29 cellular contexts compared by ENCODE assay signal in genomic region chr5:160601045-160601444, GRCh38.
"Had no signal": no experiment of that assay in that cellular context is flagged by ENCODE, and none has a peak within 500 bp of the region (broad histone marks: within the 10 kb centered on the region; RNA-seq: fewer than 3 reads in every experiment).

No MANE protein-coding gene starts in this region.

- H3K4me3 Mint-ChIP-seq: stimulated activated effector memory CD8-positive, alpha-beta T cell treated with anti-CD3 and anti-CD28 coated beads, Interleukin-12 subunit alpha, Interleukin-12 subunit beta, amount 100 ng/mL, for 72 hours; stimulated activated memory B cell treated with anti-CD40 and anti-IgM and Interleukin-4, amounts not matched to agents 10 μg/mL and 1 μg/mL and 100 μg/mL, for 72 hours; stimulated activated naive B cell treated with anti-CD40 and anti-IgM and Interleukin-4, amounts not matched to agents 10 μg/mL and 1 μg/mL and 100 μg/mL, for 72 hours; stimulated activated naive CD8-positive, alpha-beta T cell treated with anti-CD3 and anti-CD28 coated beads, Interleukin-15, amount 100 ng/mL, for 72 hours; stimulated activated naive CD8-positive, alpha-beta T cell treated with anti-CD3 and anti-CD28 coated beads, Interleukin-15, Interleukin-2, amounts not matched to agents 100 ng/mL and 50 ng/mL, for 24 hours; type B pancreatic cell had no signal

- H3K4me3 ChIP-seq: stomach, suprapubic skin, testis, thoracic aorta, thyroid gland, tibial artery, tibial nerve, transverse colon, upper lobe of left lung, upper lobe of right lung, uterus, vagina had no signal

- FAIRE-seq: urothelium cell line had no signal

- H3K27ac ChIP-seq: stomach, suprapubic skin, testis, thoracic aorta, thyroid gland, tibial artery, tibial nerve, transverse colon, upper lobe of left lung, upper lobe of right lung, uterus, vagina had no signal

- H3K27ac Mint-ChIP-seq: stimulated activated effector memory CD8-positive, alpha-beta T cell treated with anti-CD3 and anti-CD28 coated beads, Interleukin-12 subunit alpha, Interleukin-12 subunit beta, amount 100 ng/mL, for 72 hours; stimulated activated memory B cell treated with anti-CD40 and anti-IgM and Interleukin-4, amounts not matched to agents 10 μg/mL and 1 μg/mL and 100 μg/mL, for 72 hours; stimulated activated naive B cell treated with anti-CD40 and anti-IgM and Interleukin-4, amounts not matched to agents 10 μg/mL and 1 μg/mL and 100 μg/mL, for 72 hours; stimulated activated naive CD8-positive, alpha-beta T cell treated with anti-CD3 and anti-CD28 coated beads, Interleukin-15, amount 100 ng/mL, for 72 hours; stimulated activated naive CD8-positive, alpha-beta T cell treated with anti-CD3 and anti-CD28 coated beads, Interleukin-15, Interleukin-2, amounts not matched to agents 100 ng/mL and 50 ng/mL, for 24 hours; type B pancreatic cell had no signal

- H3K9me3 ChIP-seq: stomach, suprapubic skin, testis, thoracic aorta, thyroid gland, tibial artery, tibial nerve, transverse colon, upper lobe of left lung, upper lobe of right lung, uterus, vagina had no signal

- H3K9me3 Mint-ChIP-seq: stimulated activated effector memory CD8-positive, alpha-beta T cell treated with anti-CD3 and anti-CD28 coated beads, Interleukin-12 subunit alpha, Interleukin-12 subunit beta, amount 100 ng/mL, for 72 hours; stimulated activated memory B cell treated with anti-CD40 and anti-IgM and Interleukin-4, amounts not matched to agents 10 μg/mL and 1 μg/mL and 100 μg/mL, for 72 hours; stimulated activated naive CD8-positive, alpha-beta T cell treated with anti-CD3 and anti-CD28 coated beads, Interleukin-15, amount 100 ng/mL, for 72 hours; stimulated activated naive CD8-positive, alpha-beta T cell treated with anti-CD3 and anti-CD28 coated beads, Interleukin-15, Interleukin-2, amounts not matched to agents 100 ng/mL and 50 ng/mL, for 24 hours; type B pancreatic cell had no signal

- ATAC-seq: stimulated activated effector memory CD8-positive, alpha-beta T cell treated with anti-CD3 and anti-CD28 coated beads, Interleukin-12 subunit alpha, Interleukin-12 subunit beta, amount 100 ng/mL, for 72 hours; stimulated activated memory B cell treated with anti-CD40 and anti-IgM and Interleukin-4, amounts not matched to agents 10 μg/mL and 1 μg/mL and 100 μg/mL, for 72 hours; stimulated activated naive B cell treated with anti-CD40 and anti-IgM and Interleukin-4, amounts not matched to agents 10 μg/mL and 1 μg/mL and 100 μg/mL, for 72 hours; stimulated activated naive CD8-positive, alpha-beta T cell treated with anti-CD3 and anti-CD28 coated beads, Interleukin-15, amount 100 ng/mL, for 72 hours; stimulated activated naive CD8-positive, alpha-beta T cell treated with anti-CD3 and anti-CD28 coated beads, Interleukin-15, Interleukin-2, amounts not matched to agents 100 U/mL and 50 U/mL, for 24 hours; upper lobe of right lung had no signal

- H3K36me3 Mint-ChIP-seq: stimulated activated effector memory CD8-positive, alpha-beta T cell treated with anti-CD3 and anti-CD28 coated beads, Interleukin-12 subunit alpha, Interleukin-12 subunit beta, amount 100 ng/mL, for 72 hours; stimulated activated memory B cell treated with anti-CD40 and anti-IgM and Interleukin-4, amounts not matched to agents 10 μg/mL and 1 μg/mL and 100 μg/mL, for 72 hours; stimulated activated naive B cell treated with anti-CD40 and anti-IgM and Interleukin-4, amounts not matched to agents 10 μg/mL and 1 μg/mL and 100 μg/mL, for 72 hours; type B pancreatic cell had no signal

- H3K4me1 Mint-ChIP-seq: stimulated activated effector memory CD8-positive, alpha-beta T cell treated with anti-CD3 and anti-CD28 coated beads, Interleukin-12 subunit alpha, Interleukin-12 subunit beta, amount 100 ng/mL, for 72 hours; stimulated activated memory B cell treated with anti-CD40 and anti-IgM and Interleukin-4, amounts not matched to agents 10 μg/mL and 1 μg/mL and 100 μg/mL, for 72 hours; stimulated activated naive B cell treated with anti-CD40 and anti-IgM and Interleukin-4, amounts not matched to agents 10 μg/mL and 1 μg/mL and 100 μg/mL, for 72 hours; stimulated activated naive CD8-positive, alpha-beta T cell treated with anti-CD3 and anti-CD28 coated beads, Interleukin-15, amount 100 ng/mL, for 72 hours had no signal

- H3K27me3 ChIP-seq: stomach, suprapubic skin, testis, thyroid gland, tibial artery, tibial nerve, transverse colon, upper lobe of left lung, upper lobe of right lung, uterus, vagina had no signal

- H3K27me3 Mint-ChIP-seq: stimulated activated memory B cell treated with anti-CD40 and anti-IgM and Interleukin-4, amounts not matched to agents 10 μg/mL and 1 μg/mL and 100 μg/mL, for 72 hours; stimulated activated naive B cell treated with anti-CD40 and anti-IgM and Interleukin-4, amounts not matched to agents 10 μg/mL and 1 μg/mL and 100 μg/mL, for 72 hours; stimulated activated naive CD8-positive, alpha-beta T cell treated with anti-CD3 and anti-CD28 coated beads, Interleukin-15, amount 100 ng/mL, for 72 hours; stimulated activated naive CD8-positive, alpha-beta T cell treated with anti-CD3 and anti-CD28 coated beads, Interleukin-15, Interleukin-2, amounts not matched to agents 100 ng/mL and 50 ng/mL, for 24 hours; type B pancreatic cell had no signal

- DNase-seq: stimulated activated CD4-positive, alpha-beta T cell treated with anti-CD3 and anti-CD28 coated beads, Interleukin-2, amount 100 ng/mL, for 48 hours; stimulated activated CD4-positive, alpha-beta T cell treated with anti-CD3 and anti-CD28 coated beads, Interleukin-4, amount 100 ng/mL, for 1 hour; stimulated activated CD4-positive, alpha-beta T cell treated with anti-CD3 and anti-CD28 coated beads, Interleukin-4, amount 100 ng/mL, for 24 hours; stimulated activated CD4-positive, alpha-beta T cell treated with anti-CD3 and anti-CD28 coated beads, Interleukin-4, amount 100 ng/mL, for 4 hours; stimulated activated CD8-positive, alpha-beta memory T cell treated with anti-CD3 and anti-CD28 coated beads, Interleukin-4, amount 100 ng/mL, for 48 hours; stimulated activated naive B cell treated with anti-CD40 and anti-IgM and Interleukin-4, amounts not matched to agents 10 μg/mL and 1 μg/mL and 100 μg/mL, for 72 hours; stimulated activated naive CD4-positive, alpha-beta T cell; stimulated activated naive CD4-positive, alpha-beta T cell treated with Interleukin-2 at 50 U/mL for 16 hours; stimulated activated naive CD8-positive, alpha-beta T cell treated with anti-CD3 and anti-CD28 coated beads, Interleukin-15, amount 100 ng/mL, for 72 hours; stimulated activated naive CD8-positive, alpha-beta T cell treated with anti-CD3 and anti-CD28 coated beads, Interleukin-15, Interleukin-2, amounts not matched to agents 100 U/mL and 50 U/mL, for 24 hours; stomach; substantia nigra; testis; thyroid gland; tibial artery; transverse colon; trophoblast cell; upper lobe of left lung; upper lobe of right lung; uterus had no signal

- H3K4me1 ChIP-seq: stomach, suprapubic skin, testis, thyroid gland, tibial artery, tibial nerve, upper lobe of left lung, upper lobe of right lung, uterus, vagina had no signal

- H3K36me3 ChIP-seq: suprapubic skin, thoracic aorta, thyroid gland, tibial artery, upper lobe of left lung, upper lobe of right lung, uterus, vagina had no signal
